ENCODE assay signal across 9 cellular contexts in the genomic region with DNA sequence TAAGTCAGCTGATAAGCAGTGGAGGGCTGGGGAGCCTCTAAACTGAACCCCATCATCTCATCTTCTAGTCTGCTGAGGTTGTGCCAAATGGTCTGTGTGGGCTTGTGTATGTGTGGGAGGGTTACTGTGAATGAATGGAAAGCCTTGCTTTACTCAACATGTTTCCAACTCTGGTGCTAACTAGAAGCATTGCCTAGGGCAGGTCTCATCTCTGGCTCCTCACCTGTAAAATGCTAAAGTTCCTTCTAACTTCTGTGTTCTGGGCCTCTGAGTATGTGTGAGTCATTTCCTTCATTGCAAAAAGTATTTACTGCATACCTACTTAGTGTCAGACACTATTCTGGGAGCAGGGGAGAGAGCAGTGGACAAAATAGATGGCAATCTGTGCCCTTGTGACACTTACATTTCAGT. TPM values are rescaled to one million over a fixed set of nuclear protein-coding genes. Genes with fewer than 3 reads are reported as not detected.
A peak's percentile ranks its signal among the peaks of the same experiment; 100 is the strongest.
DNase-seq lines count a peak whose midpoint lies in the region; ATAC-seq and TF ChIP-seq lines count a peak whose summit lies in the region.
"Had no signal": no experiment of that assay in that cellular context is flagged by ENCODE, and none has a peak within 500 bp of the region (broad histone marks: within the 10 kb centered on the region; RNA-seq: fewer than 3 reads in every experiment).

No MANE protein-coding gene starts in this region.

- no peak for TF ChIP-seq CTCF in osteocyte (IDR thresholded peaks at IDR 0.05)

- no peaks in the 10 kb centered on the region for H3K9me3 Mint-ChIP-seq in osteocyte (ENCODE audit: unreplicated experiment)

- H3K36me3 Mint-ChIP-seq in osteocyte (ENCODE audit: unreplicated experiment), result no peaks in the 10 kb centered on the region

- H3K27ac Mint-ChIP-seq in osteocyte (ENCODE audit: unreplicated experiment), result no peak overlapping the region

- peaks cover 89% of the 10 kb centered on the region for H3K27me3 Mint-ChIP-seq in osteocyte (ENCODE audit: unreplicated experiment)

- peak overlapping the region; percentile 29 for H3K4me3 Mint-ChIP-seq in osteocyte (ENCODE audit: unreplicated experiment)

- H3K4me1 Mint-ChIP-seq in osteocyte (ENCODE audit: unreplicated experiment), result peaks cover 20% of the 10 kb centered on the region

- ATAC-seq in esophagus mucosa, result peak; percentile 64
- no peak for ATAC-seq in activated CD4-positive, CD25-positive, alpha-beta regulatory T cell treated with anti-CD3 and anti-CD28 coated beads, Interleukin-2, amount 50 U/mL, for 24 hours

- DNase-seq in H4 (ENCODE audit: low spot score), result peak; percentile 41
- peak; percentile 33 for DNase-seq in RKO (ENCODE audit: low spot score)
- DNase-seq in osteocyte (ENCODE audit: extremely low spot score, unreplicated experiment), result no peak
- DNase-seq in D341Med (ENCODE audit: low spot score), result no peak
- no peak for DNase-seq in AML-193 (lab: John Stamatoyannopoulos, UW)
- no peak for DNase-seq in NK-92 (lab: John Stamatoyannopoulos, UW; ENCODE audit: unreplicated experiment)
- DNase-seq: activated CD8-positive, alpha-beta memory T cell treated with anti-CD3 and anti-CD28 coated beads, Interleukin-2, amount 50 U/mL, for 48 hours had no signal

RNA-seq across cellular contexts. Expression of gene LIPG, which starts 1.3 kb away (rescaled TPM):
- 0.17 and 0.49 TPM in 2 replicates for total RNA-seq in H4 (2014; rRNA removed; shearing (Covaris generic))
- total RNA-seq in esophagus mucosa, result 8.6 TPM
- not detected in 2 replicates for total RNA-seq in osteocyte

Comparison
In these comparisons a context has a peak if more than half of its experiments do, and no peak if none do; other contexts are left out.
1. DNase-seq: peak in H4 (single experiment) and RKO (single experiment); none in osteocyte (single experiment), D341Med (single experiment), AML-193 (0 of 2) and NK-92 (single experiment).